1 cellular context compared by ENCODE assay signal in the genomic region with DNA sequence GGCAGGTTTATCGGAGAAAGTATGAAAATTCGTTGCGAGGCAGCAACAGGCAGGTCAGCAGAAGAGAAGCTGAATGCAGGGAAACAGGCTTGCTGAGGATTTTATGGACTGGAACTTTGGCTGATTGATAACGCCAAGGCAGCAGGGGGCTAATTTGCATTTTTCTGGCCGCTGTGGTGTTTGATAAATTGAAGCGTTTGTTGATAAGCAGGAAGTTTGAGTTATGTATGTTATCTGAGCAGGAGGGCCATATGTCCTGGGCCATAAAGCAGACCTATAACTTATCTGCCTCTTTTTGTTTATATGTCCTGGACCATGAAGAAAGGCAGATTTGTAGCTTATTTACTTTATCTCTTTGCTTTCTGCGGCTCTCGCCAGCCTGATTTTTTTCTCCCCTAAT.
TF ChIP-seq lines count a peak whose summit lies in the region.

No MANE protein-coding gene starts in this region.

TF ChIP-seq in K562, 482 proteins besides CTCF, POLR2A, EP300 and RAD21 (continued from another document and continues in another):
- TF ChIP-seq, protein P1, sequence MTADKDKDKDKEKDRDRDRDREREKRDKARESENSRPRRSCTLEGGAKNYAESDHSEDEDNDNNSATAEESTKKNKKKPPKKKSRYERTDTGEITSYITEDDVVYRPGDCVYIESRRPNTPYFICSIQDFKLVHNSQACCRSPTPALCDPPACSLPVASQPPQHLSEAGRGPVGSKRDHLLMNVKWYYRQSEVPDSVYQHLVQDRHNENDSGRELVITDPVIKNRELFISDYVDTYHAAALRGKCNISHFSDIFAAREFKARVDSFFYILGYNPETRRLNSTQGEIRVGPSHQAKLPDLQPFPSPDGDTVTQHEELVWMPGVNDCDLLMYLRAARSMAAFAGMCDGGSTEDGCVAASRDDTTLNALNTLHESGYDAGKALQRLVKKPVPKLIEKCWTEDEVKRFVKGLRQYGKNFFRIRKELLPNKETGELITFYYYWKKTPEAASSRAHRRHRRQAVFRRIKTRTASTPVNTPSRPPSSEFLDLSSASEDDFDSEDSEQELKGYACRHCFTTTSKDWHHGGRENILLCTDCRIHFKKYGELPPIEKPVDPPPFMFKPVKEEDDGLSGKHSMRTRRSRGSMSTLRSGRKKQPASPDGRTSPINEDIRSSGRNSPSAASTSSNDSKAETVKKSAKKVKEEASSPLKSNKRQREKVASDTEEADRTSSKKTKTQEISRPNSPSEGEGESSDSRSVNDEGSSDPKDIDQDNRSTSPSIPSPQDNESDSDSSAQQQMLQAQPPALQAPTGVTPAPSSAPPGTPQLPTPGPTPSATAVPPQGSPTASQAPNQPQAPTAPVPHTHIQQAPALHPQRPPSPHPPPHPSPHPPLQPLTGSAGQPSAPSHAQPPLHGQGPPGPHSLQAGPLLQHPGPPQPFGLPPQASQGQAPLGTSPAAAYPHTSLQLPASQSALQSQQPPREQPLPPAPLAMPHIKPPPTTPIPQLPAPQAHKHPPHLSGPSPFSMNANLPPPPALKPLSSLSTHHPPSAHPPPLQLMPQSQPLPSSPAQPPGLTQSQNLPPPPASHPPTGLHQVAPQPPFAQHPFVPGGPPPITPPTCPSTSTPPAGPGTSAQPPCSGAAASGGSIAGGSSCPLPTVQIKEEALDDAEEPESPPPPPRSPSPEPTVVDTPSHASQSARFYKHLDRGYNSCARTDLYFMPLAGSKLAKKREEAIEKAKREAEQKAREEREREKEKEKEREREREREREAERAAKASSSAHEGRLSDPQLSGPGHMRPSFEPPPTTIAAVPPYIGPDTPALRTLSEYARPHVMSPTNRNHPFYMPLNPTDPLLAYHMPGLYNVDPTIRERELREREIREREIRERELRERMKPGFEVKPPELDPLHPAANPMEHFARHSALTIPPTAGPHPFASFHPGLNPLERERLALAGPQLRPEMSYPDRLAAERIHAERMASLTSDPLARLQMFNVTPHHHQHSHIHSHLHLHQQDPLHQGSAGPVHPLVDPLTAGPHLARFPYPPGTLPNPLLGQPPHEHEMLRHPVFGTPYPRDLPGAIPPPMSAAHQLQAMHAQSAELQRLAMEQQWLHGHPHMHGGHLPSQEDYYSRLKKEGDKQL (CRISPR knock-in tag; IDR thresholded peaks at IDR 0.05; ENCODE audit: borderline replicate concordance): no peak
- TF ChIP-seq HSF4 (CRISPR knock-in tag; IDR thresholded peaks at IDR 0.05; ENCODE audit: borderline replicate concordance) (no peak), ZNF445 (CRISPR knock-in tag; IDR thresholded peaks at IDR 0.05; ENCODE audit: low read depth) (no peak), JUN (IDR thresholded peaks at IDR 0.05; ENCODE audit: borderline replicate concordance, low read depth, low read length) (no peak), JUN (CRISPR knock-in tag; IDR thresholded peaks at IDR 0.05; ENCODE audit: borderline replicate concordance) (no peak), TAL1 (IDR thresholded peaks at IDR 0.05) (peak; percentile 67), IFI16 (CRISPR knock-in tag; IDR thresholded peaks at IDR 0.05) (no peak), CHAMP1 (IDR thresholded peaks at IDR 0.05) (no peak), L3MBTL2 (IDR thresholded peaks at IDR 0.05) (0 out of 2 replicates have a peak, but pooled peaks have one; percentile 8), GTF2F1 (IDR thresholded peaks at IDR 0.05; ENCODE audit: low read depth, low read length) (no peak), RBM22 (IDR thresholded peaks at IDR 0.05; ENCODE audit: low read depth, low read length, poor library complexity, severe bottlenecking) (no peak), POLR2H (tag; IDR thresholded peaks at IDR 0.05; ENCODE audit: low read depth) (no peak), KDM4B (IDR thresholded peaks at IDR 0.05; ENCODE audit: borderline replicate concordance in 2 of 2, low read depth in 1 of 2) (no peak), GTF2E2 (tag; IDR thresholded peaks at IDR 0.05) (no peak), ETV1 (tag; conservative IDR thresholded peaks at IDR 0.05; ENCODE audit: low read depth) (no peak), ARID3A (IDR thresholded peaks at IDR 0.05; ENCODE audit: borderline replicate concordance, low read depth, low read length) (no peak), ZFP30 (CRISPR knock-in tag; IDR thresholded peaks at IDR 0.05; ENCODE audit: borderline replicate concordance) (no peak), NCOA4 (IDR thresholded peaks at IDR 0.05; ENCODE audit: partially characterized antibody) (no peak), ETV5 (CRISPR knock-in tag; IDR thresholded peaks at IDR 0.05; ENCODE audit: low read depth) (no peak), ESRRA (IDR thresholded peaks at IDR 0.05; ENCODE audit: borderline replicate concordance, low read depth) (no peak), ERF (CRISPR knock-in tag; IDR thresholded peaks at IDR 0.05) (no peak), MEF2A (IDR thresholded peaks at IDR 0.05; ENCODE audit: control insufficient read depth, low read depth, low read length) (no peak), KAT8 (IDR thresholded peaks at IDR 0.05; ENCODE audit: low read depth) (no peak), CBFA2T3 (IDR thresholded peaks at IDR 0.05) (peak; percentile 90), PHB2 (IDR thresholded peaks at IDR 0.05; ENCODE audit: low read depth) (no peak), RAD51 (IDR thresholded peaks at IDR 0.05; ENCODE audit: borderline replicate concordance, low read depth) (no peak), ZNF584 (CRISPR knock-in tag; IDR thresholded peaks at IDR 0.05; ENCODE audit: low read depth) (no peak), HINFP (tag; conservative IDR thresholded peaks at IDR 0.05; ENCODE audit: low read depth) (no peak), ZNF133 (CRISPR knock-in tag; IDR thresholded peaks at IDR 0.05) (no peak), SMAD4 (CRISPR knock-in tag; conservative IDR thresholded peaks at IDR 0.05) (no peak), ZNF146 (CRISPR knock-in tag; IDR thresholded peaks at IDR 0.05; ENCODE audit: unreplicated experiment) (no peak), ZNF232 (CRISPR knock-in tag; IDR thresholded peaks at IDR 0.05) (no peak)
- TF ChIP-seq, protein P2, sequence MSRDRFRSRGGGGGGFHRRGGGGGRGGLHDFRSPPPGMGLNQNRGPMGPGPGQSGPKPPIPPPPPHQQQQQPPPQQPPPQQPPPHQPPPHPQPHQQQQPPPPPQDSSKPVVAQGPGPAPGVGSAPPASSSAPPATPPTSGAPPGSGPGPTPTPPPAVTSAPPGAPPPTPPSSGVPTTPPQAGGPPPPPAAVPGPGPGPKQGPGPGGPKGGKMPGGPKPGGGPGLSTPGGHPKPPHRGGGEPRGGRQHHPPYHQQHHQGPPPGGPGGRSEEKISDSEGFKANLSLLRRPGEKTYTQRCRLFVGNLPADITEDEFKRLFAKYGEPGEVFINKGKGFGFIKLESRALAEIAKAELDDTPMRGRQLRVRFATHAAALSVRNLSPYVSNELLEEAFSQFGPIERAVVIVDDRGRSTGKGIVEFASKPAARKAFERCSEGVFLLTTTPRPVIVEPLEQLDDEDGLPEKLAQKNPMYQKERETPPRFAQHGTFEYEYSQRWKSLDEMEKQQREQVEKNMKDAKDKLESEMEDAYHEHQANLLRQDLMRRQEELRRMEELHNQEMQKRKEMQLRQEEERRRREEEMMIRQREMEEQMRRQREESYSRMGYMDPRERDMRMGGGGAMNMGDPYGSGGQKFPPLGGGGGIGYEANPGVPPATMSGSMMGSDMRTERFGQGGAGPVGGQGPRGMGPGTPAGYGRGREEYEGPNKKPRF (IDR thresholded peaks at IDR 0.05; ENCODE audit: low read depth, low read length): no peak
- TF ChIP-seq, protein P3, sequence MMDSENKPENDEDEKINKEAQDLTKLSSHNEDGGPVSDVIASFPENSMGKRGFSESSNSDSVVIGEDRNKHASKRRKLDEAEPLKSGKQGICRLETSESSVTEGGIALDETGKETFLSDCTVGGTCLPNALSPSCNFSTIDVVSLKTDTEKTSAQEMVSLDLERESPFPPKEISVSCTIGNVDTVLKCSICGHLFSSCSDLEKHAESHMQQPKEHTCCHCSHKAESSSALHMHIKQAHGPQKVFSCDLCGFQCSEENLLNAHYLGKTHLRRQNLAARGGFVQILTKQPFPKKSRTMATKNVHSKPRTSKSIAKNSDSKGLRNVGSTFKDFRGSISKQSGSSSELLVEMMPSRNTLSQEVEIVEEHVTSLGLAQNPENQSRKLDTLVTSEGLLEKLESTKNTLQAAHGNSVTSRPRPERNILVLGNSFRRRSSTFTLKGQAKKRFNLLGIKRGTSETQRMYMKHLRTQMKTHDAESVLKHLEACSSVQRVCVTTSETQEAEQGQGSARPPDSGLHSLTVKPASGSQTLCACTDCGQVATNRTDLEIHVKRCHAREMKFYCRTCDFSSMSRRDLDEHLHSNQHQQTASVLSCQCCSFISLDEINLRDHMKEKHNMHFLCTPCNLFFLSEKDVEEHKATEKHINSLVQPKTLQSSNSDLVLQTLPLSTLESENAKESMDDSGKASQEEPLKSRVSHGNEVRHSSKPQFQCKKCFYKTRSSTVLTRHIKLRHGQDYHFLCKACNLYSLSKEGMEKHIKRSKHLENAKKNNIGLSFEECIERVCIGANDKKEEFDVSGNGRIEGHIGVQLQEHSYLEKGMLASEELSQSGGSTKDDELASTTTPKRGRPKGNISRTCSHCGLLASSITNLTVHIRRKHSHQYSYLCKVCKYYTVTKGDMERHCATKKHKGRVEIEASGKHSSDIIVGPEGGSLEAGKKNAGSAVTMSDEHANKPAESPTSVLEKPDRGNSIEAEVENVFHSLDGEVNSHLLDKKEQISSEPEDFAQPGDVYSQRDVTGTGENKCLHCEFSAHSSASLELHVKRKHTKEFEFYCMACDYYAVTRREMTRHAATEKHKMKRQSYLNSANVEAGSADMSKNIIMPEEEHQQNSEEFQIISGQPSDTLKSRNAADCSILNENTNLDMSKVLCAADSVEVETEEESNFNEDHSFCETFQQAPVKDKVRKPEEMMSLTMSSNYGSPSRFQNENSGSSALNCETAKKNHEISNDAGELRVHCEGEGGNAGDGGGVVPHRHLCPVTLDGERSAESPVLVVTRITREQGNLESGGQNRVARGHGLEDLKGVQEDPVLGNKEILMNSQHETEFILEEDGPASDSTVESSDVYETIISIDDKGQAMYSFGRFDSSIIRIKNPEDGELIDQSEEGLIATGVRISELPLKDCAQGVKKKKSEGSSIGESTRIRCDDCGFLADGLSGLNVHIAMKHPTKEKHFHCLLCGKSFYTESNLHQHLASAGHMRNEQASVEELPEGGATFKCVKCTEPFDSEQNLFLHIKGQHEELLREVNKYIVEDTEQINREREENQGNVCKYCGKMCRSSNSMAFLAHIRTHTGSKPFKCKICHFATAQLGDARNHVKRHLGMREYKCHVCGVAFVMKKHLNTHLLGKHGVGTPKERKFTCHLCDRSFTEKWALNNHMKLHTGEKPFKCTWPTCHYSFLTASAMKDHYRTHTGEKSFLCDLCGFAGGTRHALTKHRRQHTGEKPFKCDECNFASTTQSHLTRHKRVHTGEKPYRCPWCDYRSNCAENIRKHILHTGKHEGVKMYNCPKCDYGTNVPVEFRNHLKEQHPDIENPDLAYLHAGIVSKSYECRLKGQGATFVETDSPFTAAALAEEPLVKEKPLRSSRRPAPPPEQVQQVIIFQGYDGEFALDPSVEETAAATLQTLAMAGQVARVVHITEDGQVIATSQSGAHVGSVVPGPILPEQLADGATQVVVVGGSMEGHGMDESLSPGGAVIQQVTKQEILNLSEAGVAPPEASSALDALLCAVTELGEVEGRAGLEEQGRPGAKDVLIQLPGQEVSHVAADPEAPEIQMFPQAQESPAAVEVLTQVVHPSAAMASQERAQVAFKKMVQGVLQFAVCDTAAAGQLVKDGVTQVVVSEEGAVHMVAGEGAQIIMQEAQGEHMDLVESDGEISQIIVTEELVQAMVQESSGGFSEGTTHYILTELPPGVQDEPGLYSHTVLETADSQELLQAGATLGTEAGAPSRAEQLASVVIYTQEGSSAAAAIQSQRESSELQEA (IDR thresholded peaks at IDR 0.05; ENCODE audit: low read depth): no peak
- TF ChIP-seq, protein P4, sequence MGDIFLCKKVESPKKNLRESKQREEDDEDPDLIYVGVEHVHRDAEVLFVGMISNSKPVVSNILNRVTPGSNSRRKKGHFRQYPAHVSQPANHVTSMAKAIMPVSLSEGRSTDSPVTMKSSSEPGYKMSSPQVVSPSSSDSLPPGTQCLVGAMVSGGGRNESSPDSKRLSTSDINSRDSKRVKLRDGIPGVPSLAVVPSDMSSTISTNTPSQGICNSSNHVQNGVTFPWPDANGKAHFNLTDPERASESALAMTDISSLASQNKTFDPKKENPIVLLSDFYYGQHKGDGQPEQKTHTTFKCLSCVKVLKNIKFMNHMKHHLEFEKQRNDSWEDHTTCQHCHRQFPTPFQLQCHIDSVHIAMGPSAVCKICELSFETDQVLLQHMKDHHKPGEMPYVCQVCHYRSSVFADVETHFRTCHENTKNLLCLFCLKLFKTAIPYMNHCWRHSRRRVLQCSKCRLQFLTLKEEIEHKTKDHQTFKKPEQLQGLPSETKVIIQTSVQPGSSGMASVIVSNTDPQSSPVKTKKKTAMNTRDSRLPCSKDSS (IDR thresholded peaks at IDR 0.05; ENCODE audit: low read depth, partially characterized antibody): no peak
